Comparison of ENCODE assay signal across 1 cellular context in the genomic region with DNA sequence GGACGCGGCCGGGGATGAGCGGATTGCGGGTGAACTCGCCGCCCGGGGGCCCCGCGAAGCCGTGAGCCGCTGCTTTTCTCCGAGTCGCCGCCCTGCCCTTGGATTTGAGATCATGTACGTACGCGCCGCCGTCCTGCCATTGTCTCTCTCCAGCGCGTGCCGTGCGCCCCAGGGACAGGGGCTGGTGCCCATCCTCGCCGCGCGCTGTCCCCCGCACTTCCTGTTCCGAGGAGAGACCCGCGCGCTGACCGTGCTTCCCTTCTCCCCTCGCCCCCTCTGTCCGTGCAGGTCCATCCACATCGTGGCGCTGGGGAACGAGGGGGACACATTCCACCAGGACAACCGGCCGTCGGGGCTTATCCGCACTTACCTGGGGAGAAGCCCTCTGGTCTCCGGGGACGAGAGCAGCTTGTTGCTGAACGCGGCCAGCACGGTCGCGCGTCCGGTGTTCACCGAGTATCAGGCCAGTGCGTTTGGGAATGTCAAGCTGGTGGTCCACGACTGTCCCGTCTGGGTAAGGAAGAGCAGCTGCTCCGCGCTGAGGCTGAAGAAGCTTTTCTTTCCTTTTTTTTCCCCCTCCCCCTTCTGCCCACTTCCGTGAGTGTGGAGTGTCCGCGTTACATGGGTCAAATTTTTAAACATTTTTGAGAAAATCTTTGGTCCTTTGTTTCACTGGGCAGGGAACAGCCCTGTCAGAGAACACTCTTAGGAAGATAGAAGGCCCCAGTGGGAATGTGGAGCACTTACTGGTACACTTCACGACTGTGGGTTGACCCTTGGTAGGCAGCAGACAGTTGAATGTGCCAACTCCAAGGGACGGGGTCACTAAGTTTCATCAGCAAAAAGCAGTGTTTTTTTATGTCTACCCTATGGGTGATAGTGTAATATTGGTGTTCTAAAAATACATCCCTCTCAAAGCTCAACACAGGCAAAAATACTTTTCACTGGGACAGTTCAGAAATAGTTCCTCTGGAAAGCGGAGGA.
TF ChIP-seq lines count a peak whose summit lies in the region.

No MANE protein-coding gene starts in this region.

TF ChIP-seq in HepG2, 621 proteins besides CTCF, POLR2A, EP300 and RAD21 (continued from another document and continues in another):
- TF ChIP-seq MLLT10 (CRISPR knock-in tag; IDR thresholded peaks at IDR 0.05) (no peak), SIX4 (CRISPR knock-in tag; IDR thresholded peaks at IDR 0.05) (no peak), ZSCAN20 (CRISPR knock-in tag; IDR thresholded peaks at IDR 0.05; ENCODE audit: borderline replicate concordance) (no peak), MED1 (CRISPR knock-in tag; IDR thresholded peaks at IDR 0.05) (no peak), SIN3B (IDR thresholded peaks at IDR 0.05; ENCODE audit: low read length) (no peak), FOSL2 (CRISPR knock-in tag; IDR thresholded peaks at IDR 0.05) (no peak), SNAI1 (CRISPR knock-in tag; IDR thresholded peaks at IDR 0.05; ENCODE audit: borderline replicate concordance) (no peak), DNMT3B (CRISPR knock-in tag; conservative IDR thresholded peaks at IDR 0.05) (no peak), SRY (CRISPR knock-in tag; IDR thresholded peaks at IDR 0.05) (peak; percentile 50; the same call in 1 of the 2 replicates), ZNF512 (CRISPR knock-in tag; IDR thresholded peaks at IDR 0.05) (peak; percentile 33; the same call in 1 of the 2 replicates), REL (CRISPR knock-in tag; conservative IDR thresholded peaks at IDR 0.05) (no peak), EHMT2 (IDR thresholded peaks at IDR 0.05; ENCODE audit: borderline replicate concordance, low read depth, low read length) (no peak), PITX1 (CRISPR knock-in tag; IDR thresholded peaks at IDR 0.05) (peak; percentile 7; the same call in 1 of the 2 replicates), ZNF891 (CRISPR knock-in tag; IDR thresholded peaks at IDR 0.05) (no peak; the same call in 1 of the 2 replicates), JDP2 (CRISPR knock-in tag; IDR thresholded peaks at IDR 0.05; ENCODE audit: borderline replicate concordance) (no peak), ZFP1 (CRISPR knock-in tag; IDR thresholded peaks at IDR 0.05) (no peak), NR2C2 (CRISPR knock-in tag; IDR thresholded peaks at IDR 0.05; ENCODE audit: borderline replicate concordance) (no peak), ZNF33A (CRISPR knock-in tag; IDR thresholded peaks at IDR 0.05; ENCODE audit: borderline replicate concordance) (no peak), ZNF552 (CRISPR knock-in tag; IDR thresholded peaks at IDR 0.05; ENCODE audit: borderline replicate concordance) (no peak), HNRNPH1 (optimal IDR thresholded peaks at IDR 0.05; ENCODE audit: low read depth, low read length) (no peak), ZNF580 (CRISPR knock-in tag; IDR thresholded peaks at IDR 0.05; ENCODE audit: borderline replicate concordance, low read depth) (no peak), ZZZ3 (CRISPR knock-in tag; IDR thresholded peaks at IDR 0.05; ENCODE audit: borderline replicate concordance) (no peak), ZNF788 (CRISPR knock-in tag; IDR thresholded peaks at IDR 0.05; ENCODE audit: borderline replicate concordance) (no peak; the same call in 1 of the 2 replicates), ZNF407 (CRISPR knock-in tag; IDR thresholded peaks at IDR 0.05; ENCODE audit: not compliant biosample characterization) (no peak), MXI1 (IDR thresholded peaks at IDR 0.05; ENCODE audit: borderline replicate concordance, low read depth, low read length) (no peak), HNF4G (IDR thresholded peaks at IDR 0.05; ENCODE audit: borderline replicate concordance, low read depth, low read length) (no peak), HNF4G (CRISPR knock-in tag; IDR thresholded peaks at IDR 0.05; ENCODE audit: borderline replicate concordance, low read depth) (no peak), RXRB (CRISPR knock-in tag; IDR thresholded peaks at IDR 0.05; ENCODE audit: borderline replicate concordance) (no peak), SRSF1 (optimal IDR thresholded peaks at IDR 0.05; ENCODE audit: low read depth, low read length) (no peak), FIP1L1 (IDR thresholded peaks at IDR 0.05; ENCODE audit: borderline replicate concordance, insufficient read depth, low read depth, low read length) (no peak), ZNF577 (CRISPR knock-in tag; IDR thresholded peaks at IDR 0.05; ENCODE audit: borderline replicate concordance, low read depth) (no peak), ZNF30 (CRISPR knock-in tag; IDR thresholded peaks at IDR 0.05) (no peak; the same call in 1 of the 2 replicates), ZNF264 (CRISPR knock-in tag; IDR thresholded peaks at IDR 0.05) (no peak), NR2F2 (IDR thresholded peaks at IDR 0.05; ENCODE audit: borderline replicate concordance, low read depth) (no peak)
- TF ChIP-seq, protein P1, sequence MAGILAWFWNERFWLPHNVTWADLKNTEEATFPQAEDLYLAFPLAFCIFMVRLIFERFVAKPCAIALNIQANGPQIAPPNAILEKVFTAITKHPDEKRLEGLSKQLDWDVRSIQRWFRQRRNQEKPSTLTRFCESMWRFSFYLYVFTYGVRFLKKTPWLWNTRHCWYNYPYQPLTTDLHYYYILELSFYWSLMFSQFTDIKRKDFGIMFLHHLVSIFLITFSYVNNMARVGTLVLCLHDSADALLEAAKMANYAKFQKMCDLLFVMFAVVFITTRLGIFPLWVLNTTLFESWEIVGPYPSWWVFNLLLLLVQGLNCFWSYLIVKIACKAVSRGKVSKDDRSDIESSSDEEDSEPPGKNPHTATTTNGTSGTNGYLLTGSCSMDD (CRISPR knock-in tag; IDR thresholded peaks at IDR 0.05), result no peak
- TF ChIP-seq, protein P2, sequence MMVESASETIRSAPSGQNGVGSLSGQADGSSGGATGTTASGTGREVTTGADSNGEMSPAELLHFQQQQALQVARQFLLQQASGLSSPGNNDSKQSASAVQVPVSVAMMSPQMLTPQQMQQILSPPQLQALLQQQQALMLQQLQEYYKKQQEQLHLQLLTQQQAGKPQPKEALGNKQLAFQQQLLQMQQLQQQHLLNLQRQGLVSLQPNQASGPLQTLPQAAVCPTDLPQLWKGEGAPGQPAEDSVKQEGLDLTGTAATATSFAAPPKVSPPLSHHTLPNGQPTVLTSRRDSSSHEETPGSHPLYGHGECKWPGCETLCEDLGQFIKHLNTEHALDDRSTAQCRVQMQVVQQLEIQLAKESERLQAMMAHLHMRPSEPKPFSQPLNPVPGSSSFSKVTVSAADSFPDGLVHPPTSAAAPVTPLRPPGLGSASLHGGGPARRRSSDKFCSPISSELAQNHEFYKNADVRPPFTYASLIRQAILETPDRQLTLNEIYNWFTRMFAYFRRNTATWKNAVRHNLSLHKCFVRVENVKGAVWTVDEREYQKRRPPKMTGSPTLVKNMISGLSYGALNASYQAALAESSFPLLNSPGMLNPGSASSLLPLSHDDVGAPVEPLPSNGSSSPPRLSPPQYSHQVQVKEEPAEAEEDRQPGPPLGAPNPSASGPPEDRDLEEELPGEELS (CRISPR knock-in tag; IDR thresholded peaks at IDR 0.05), result no peak
- TF ChIP-seq, protein P3, sequence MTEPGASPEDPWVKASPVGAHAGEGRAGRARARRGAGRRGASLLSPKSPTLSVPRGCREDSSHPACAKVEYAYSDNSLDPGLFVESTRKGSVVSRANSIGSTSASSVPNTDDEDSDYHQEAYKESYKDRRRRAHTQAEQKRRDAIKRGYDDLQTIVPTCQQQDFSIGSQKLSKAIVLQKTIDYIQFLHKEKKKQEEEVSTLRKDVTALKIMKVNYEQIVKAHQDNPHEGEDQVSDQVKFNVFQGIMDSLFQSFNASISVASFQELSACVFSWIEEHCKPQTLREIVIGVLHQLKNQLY (CRISPR knock-in tag; IDR thresholded peaks at IDR 0.05), result no peak
- TF ChIP-seq, protein P4, sequence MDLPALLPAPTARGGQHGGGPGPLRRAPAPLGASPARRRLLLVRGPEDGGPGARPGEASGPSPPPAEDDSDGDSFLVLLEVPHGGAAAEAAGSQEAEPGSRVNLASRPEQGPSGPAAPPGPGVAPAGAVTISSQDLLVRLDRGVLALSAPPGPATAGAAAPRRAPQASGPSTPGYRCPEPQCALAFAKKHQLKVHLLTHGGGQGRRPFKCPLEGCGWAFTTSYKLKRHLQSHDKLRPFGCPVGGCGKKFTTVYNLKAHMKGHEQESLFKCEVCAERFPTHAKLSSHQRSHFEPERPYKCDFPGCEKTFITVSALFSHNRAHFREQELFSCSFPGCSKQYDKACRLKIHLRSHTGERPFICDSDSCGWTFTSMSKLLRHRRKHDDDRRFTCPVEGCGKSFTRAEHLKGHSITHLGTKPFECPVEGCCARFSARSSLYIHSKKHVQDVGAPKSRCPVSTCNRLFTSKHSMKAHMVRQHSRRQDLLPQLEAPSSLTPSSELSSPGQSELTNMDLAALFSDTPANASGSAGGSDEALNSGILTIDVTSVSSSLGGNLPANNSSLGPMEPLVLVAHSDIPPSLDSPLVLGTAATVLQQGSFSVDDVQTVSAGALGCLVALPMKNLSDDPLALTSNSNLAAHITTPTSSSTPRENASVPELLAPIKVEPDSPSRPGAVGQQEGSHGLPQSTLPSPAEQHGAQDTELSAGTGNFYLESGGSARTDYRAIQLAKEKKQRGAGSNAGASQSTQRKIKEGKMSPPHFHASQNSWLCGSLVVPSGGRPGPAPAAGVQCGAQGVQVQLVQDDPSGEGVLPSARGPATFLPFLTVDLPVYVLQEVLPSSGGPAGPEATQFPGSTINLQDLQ (CRISPR knock-in tag; IDR thresholded peaks at IDR 0.05), result peak; percentile 85; the same call in 1 of the 2 replicates
- TF ChIP-seq, protein P5, sequence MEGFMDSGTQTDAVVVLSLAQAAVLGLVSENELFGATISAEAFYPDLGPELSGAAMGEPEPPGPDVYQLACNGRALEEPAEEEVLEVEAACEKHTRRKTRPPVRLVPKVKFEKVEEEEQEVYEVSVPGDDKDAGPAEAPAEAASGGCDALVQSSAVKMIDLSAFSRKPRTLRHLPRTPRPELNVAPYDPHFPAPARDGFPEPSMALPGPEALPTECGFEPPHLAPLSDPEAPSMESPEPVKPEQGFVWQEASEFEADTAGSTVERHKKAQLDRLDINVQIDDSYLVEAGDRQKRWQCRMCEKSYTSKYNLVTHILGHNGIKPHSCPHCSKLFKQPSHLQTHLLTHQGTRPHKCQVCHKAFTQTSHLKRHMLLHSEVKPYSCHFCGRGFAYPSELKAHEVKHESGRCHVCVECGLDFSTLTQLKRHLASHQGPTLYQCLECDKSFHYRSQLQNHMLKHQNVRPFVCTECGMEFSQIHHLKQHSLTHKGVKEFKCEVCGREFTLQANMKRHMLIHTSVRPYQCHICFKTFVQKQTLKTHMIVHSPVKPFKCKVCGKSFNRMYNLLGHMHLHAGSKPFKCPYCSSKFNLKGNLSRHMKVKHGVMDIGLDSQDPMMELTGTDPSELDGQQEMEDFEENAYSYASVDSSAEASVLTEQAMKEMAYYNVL (CRISPR knock-in tag; IDR thresholded peaks at IDR 0.05; ENCODE audit: borderline replicate concordance), result no peak
